Comparison of ENCODE assay signal across 13 cellular contexts in genomic region chr2:170313636-170314348, GRCh38.
DNase-seq lines count a peak whose midpoint lies in the region; ATAC-seq, FAIRE-seq and TF ChIP-seq lines count a peak whose summit lies in the region.
"Had no signal": no experiment of that assay in that cellular context is flagged by ENCODE, and none has a peak within 500 bp of the region (broad histone marks: within the 10 kb centered on the region; RNA-seq: fewer than 3 reads in every experiment).

No MANE protein-coding gene starts in this region.

- FAIRE-seq in K562 (lab: Jason Lieb, UNC): peak; percentile 54
- FAIRE-seq: urothelium cell line had no signal

- no peak for TF ChIP-seq EP300 in K562 (IDR thresholded peaks at IDR 0.05; ENCODE audit: low read length)

- H3K27me3 ChIP-seq in GM23248 (replicated peaks; ENCODE audit: insufficient read depth) (no peaks in the 10 kb centered on the region), K562 (ENCODE audit: control insufficient read depth in 2 of 2, insufficient read depth in 2 of 2, low read length in 2 of 2) (no peaks in the 10 kb centered on the region), neural progenitor cell (no peaks in the 10 kb centered on the region)

- CTCF ChIA-PET in K562 (lab: Yijun Ruan, JAX; ENCODE audit: low intra/inter-chr PET ratio): interaction anchor here (0.6 kb wide), 1 partner anchor 20 kb away, joined by 3 read pairs; no protein-coding TSS in a partner anchor
- CTCF ChIA-PET in WTC11 (lab: Charles Lee): no interaction called here

- H3K9me3 ChIP-seq in GM23248 (ENCODE audit: low read depth) (no peaks in the 10 kb centered on the region), K562 (replicated peaks; ENCODE audit: control insufficient read depth, insufficient read depth, low read depth, low read length) (no peaks in the 10 kb centered on the region), neural progenitor cell (ENCODE audit: low read depth) (no peaks in the 10 kb centered on the region)

- H3K4me3 Mint-ChIP-seq in neural progenitor cell (peak overlapping the region; percentile 44), WTC11 (no peak overlapping the region)
- H3K4me3 Mint-ChIP-seq: CD4-positive, alpha-beta memory T cell had no signal

- ATAC-seq in K562 (peak; percentile 65), WTC11 (no peak)
- ATAC-seq: activated naive CD4-positive, alpha-beta T cell treated with anti-CD3 and anti-CD28 coated beads, Interleukin-2, amount 50 U/mL, for 72 hours; SK-N-SH treated with all-trans-retinoic acid at 6 μM for 48 hours had no signal

- H3K4me1 ChIP-seq in GM23248 (ENCODE audit: insufficient read depth): no peaks in the 10 kb centered on the region
- H3K4me1 ChIP-seq in K562 (replicated peaks in 1 of 2; ENCODE audit: control insufficient read depth in 2 of 2, insufficient read depth in 2 of 2, low read length in 2 of 2): peaks cover 4 to 32% of the 10 kb centered on the region in 2 experiments; a peak in 4 of 5 replicates
- peaks cover 6% of the 10 kb centered on the region for H3K4me1 ChIP-seq in neural progenitor cell

- no peak for TF ChIP-seq POLR2A in K562 (conservative IDR thresholded peaks at IDR 0.05)

- TF ChIP-seq CTCF in K562 (IDR thresholded peaks at IDR 0.05 in 2 of 3, conservative IDR thresholded peaks at IDR 0.05 in 1 of 3; ENCODE audit: insufficient read depth in 2 of 3, low read depth in 1 of 3, low read length in 3 of 3) (no peak), neural progenitor cell (IDR thresholded peaks at IDR 0.05) (no peak), WTC11 (IDR thresholded peaks at IDR 0.05) (no peak)

- H3K4me1 Mint-ChIP-seq in neural progenitor cell: peaks cover 31% of the 10 kb centered on the region
- peaks cover 3% of the 10 kb centered on the region; the same call in 1 of the 2 replicates for H3K4me1 Mint-ChIP-seq in WTC11
- H3K4me1 Mint-ChIP-seq: CD4-positive, alpha-beta memory T cell had no signal

- no peaks in the 10 kb centered on the region for H3F3A ChIP-seq in GM23248 (ENCODE audit: insufficient read depth)
- no peaks in the 10 kb centered on the region for H3F3A ChIP-seq in neural progenitor cell (ENCODE audit: low read depth)

- in situ Hi-C loops in GM23248 (cut with MboI): no loop called here
- in situ Hi-C loops in K562 (cut with MboI): no loop called here

- no TSS peak for BruUV-seq in K562 (replicated peaks; lab: Mats Ljungman, UMichigan)

- H3K4me2 ChIP-seq in GM23248 (ENCODE audit: unreplicated experiment) (no peak overlapping the region), K562 (ENCODE audit: insufficient read depth, low read length) (no peak overlapping the region), neural progenitor cell (no peak overlapping the region)

- H3K9me2 ChIP-seq in GM23248 (ENCODE audit: insufficient read depth): no peaks in the 10 kb centered on the region

- H3K9me1 ChIP-seq in K562 (ENCODE audit: control insufficient read depth, insufficient read depth, low read length): no peaks in the 10 kb centered on the region

- POLR2A ChIA-PET in K562 (lab: Yijun Ruan, JAX): interaction anchor here (0.7 to 1.3 kb wide), 2 partner anchors 10 to 39 kb away, joined by 3 to 4 read pairs; no protein-coding TSS in a partner anchor
- POLR2A ChIA-PET in WTC11 (lab: Charles Lee): no interaction called here

- H3K36me3 Mint-ChIP-seq in neural progenitor cell: no peaks in the 10 kb centered on the region
- peaks cover 6% of the 10 kb centered on the region for H3K36me3 Mint-ChIP-seq in WTC11
- H3K36me3 Mint-ChIP-seq: activated naive CD4-positive, alpha-beta T cell treated with anti-CD3 and anti-CD28 coated beads, Interleukin-2, amount 50 U/mL, for 72 hours; CD4-positive, alpha-beta memory T cell had no signal

- H3K36me3 ChIP-seq in GM23248 (ENCODE audit: low read depth): no peaks in the 10 kb centered on the region
- no peaks in the 10 kb centered on the region for H3K36me3 ChIP-seq in K562 (ENCODE audit: control insufficient read depth, insufficient read depth, low read length)
- no peaks in the 10 kb centered on the region for H3K36me3 ChIP-seq in neural progenitor cell

- no peak for TF ChIP-seq RAD21 in K562 (CRISPR knock-in tag; conservative IDR thresholded peaks at IDR 0.05 in 1 of 2, IDR thresholded peaks at IDR 0.05 in 1 of 2)

- H3K27ac ChIP-seq in GM23248: no peak overlapping the region
- H3K27ac ChIP-seq in K562 (ENCODE audit: extremely low read depth, low read depth, low read length): no peak overlapping the region
- H3K27ac ChIP-seq in neural progenitor cell: no peak overlapping the region

- DNase-seq in GM23248 (peak; percentile 21), NCI-H2107 (lab: John Stamatoyannopoulos, UW) (peak; percentile 24), K562 (ENCODE audit: extremely low read depth in 1 of 4, low spot score in 3 of 4) (peak in 2 of 4 experiments; percentile 29 to 48), neural progenitor cell (ENCODE audit: low spot score) (no peak), AML-193 (lab: John Stamatoyannopoulos, UW) (no peak), WTC11 (ENCODE audit: low spot score) (no peak), NOMO-1 treated with DMSO at 0.1 percent for 48 hours (lab: John Stamatoyannopoulos, UW; ENCODE audit: unreplicated experiment) (no peak), NOMO-1 (lab: John Stamatoyannopoulos, UW; ENCODE audit: unreplicated experiment in 2 of 2) (no peak)
- DNase-seq: activated CD4-positive, alpha-beta T cell treated with anti-CD3 and anti-CD28 coated beads, Interleukin-2, amount 50 U/mL, for 48 hours; CD4-positive, alpha-beta memory T cell had no signal

- peaks cover 7% of the 10 kb centered on the region for H3K9me3 Mint-ChIP-seq in neural progenitor cell
- peaks cover 13% of the 10 kb centered on the region for H3K9me3 Mint-ChIP-seq in WTC11
- H3K9me3 Mint-ChIP-seq: activated naive CD4-positive, alpha-beta T cell treated with anti-CD3 and anti-CD28 coated beads, Interleukin-2, amount 50 U/mL, for 72 hours had no signal

- WGBS in GM23248 (ENCODE audit: low coverage in 1 of 2, low lambda C conversion rate in 2 of 2, missing lambda C conversion rate in 2 of 2), 2 experiments: 52% methylated on average over 6 of the region's 6 CpGs
- WGBS in K562 (ENCODE audit: insufficient coverage, low coverage, missing lambda C conversion rate): 31% methylated on average over 6 of the region's 6 CpGs

- H3K79me2 ChIP-seq in GM23248 (ENCODE audit: insufficient read depth): no peaks in the 10 kb centered on the region
- H3K79me2 ChIP-seq in K562 (ENCODE audit: control insufficient read depth, insufficient read depth, low read length): no peaks in the 10 kb centered on the region
- H3K79me2 ChIP-seq in neural progenitor cell (ENCODE audit: low read depth): no peaks in the 10 kb centered on the region

- H4K20me1 ChIP-seq in GM23248 (ENCODE audit: insufficient read depth): no peaks in the 10 kb centered on the region
- H4K20me1 ChIP-seq in K562 (replicated peaks; ENCODE audit: control insufficient read depth, insufficient read depth, low read length): no peaks in the 10 kb centered on the region
- H4K20me1 ChIP-seq in neural progenitor cell (ENCODE audit: low read depth): no peaks in the 10 kb centered on the region

- no peaks in the 10 kb centered on the region for H3K27me3 Mint-ChIP-seq in neural progenitor cell (ENCODE audit: insufficient read depth, low read depth)
- H3K27me3 Mint-ChIP-seq in WTC11 (ENCODE audit: low read depth): no peaks in the 10 kb centered on the region

- H2AFZ ChIP-seq in GM23248 (no peak overlapping the region), K562 (ENCODE audit: low read depth, low read length) (peak overlapping the region; percentile 9), neural progenitor cell (replicated peaks) (peak overlapping the region; percentile 57)

- H3K9ac ChIP-seq in GM23248: no peak overlapping the region
- H3K9ac ChIP-seq in K562 (ENCODE audit: insufficient read depth in 1 of 2, low read depth in 2 of 2, low read length in 2 of 2): no peak overlapping the region
- H3K9ac ChIP-seq in neural progenitor cell: no peak overlapping the region

- H3K4me3 ChIP-seq in GM23248 (no peak overlapping the region), K562 (no peak overlapping the region), neural progenitor cell (no peak overlapping the region)

- intact Hi-C loops in K562 (cut with micrococcal nuclease): no loop called here

- H3K27ac Mint-ChIP-seq in neural progenitor cell: peak overlapping the region; percentile 86
- no peak overlapping the region for H3K27ac Mint-ChIP-seq in WTC11
- H3K27ac Mint-ChIP-seq: activated naive CD4-positive, alpha-beta T cell treated with anti-CD3 and anti-CD28 coated beads, Interleukin-2, amount 50 U/mL, for 72 hours; CD4-positive, alpha-beta memory T cell had no signal

TF ChIP-seq in K562, 482 proteins besides CTCF, POLR2A, EP300 and RAD21 (continues in another document):
- TF ChIP-seq MYC (IDR thresholded peaks at IDR 0.05; ENCODE audit: low read depth, low read length) (no peak), MYC (CRISPR knock-in tag; IDR thresholded peaks at IDR 0.05; ENCODE audit: borderline replicate concordance, low read depth) (no peak), CBFA2T3 (IDR thresholded peaks at IDR 0.05) (peak; percentile 34; the same call in 1 of the 2 replicates), NUFIP1 (IDR thresholded peaks at IDR 0.05; ENCODE audit: partially characterized antibody) (no peak), FOSL1 (tag; conservative IDR thresholded peaks at IDR 0.05) (peak; percentile 56), L3MBTL2 (IDR thresholded peaks at IDR 0.05) (no peak), TCF7 (IDR thresholded peaks at IDR 0.05; ENCODE audit: borderline replicate concordance) (no peak)

TF ChIP-seq in WTC11, 78 proteins besides CTCF, POLR2A, EP300 and RAD21:
- TF ChIP-seq NFYB (CRISPR knock-in tag; conservative IDR thresholded peaks at IDR 0.05; ENCODE audit: low read depth) (no peak), ETV6 (CRISPR knock-in tag; IDR thresholded peaks at IDR 0.05) (no peak), SMAD3 (CRISPR knock-in tag; IDR thresholded peaks at IDR 0.05; ENCODE audit: borderline replicate concordance) (no peak)

Comparison
In these comparisons a context has a peak if more than half of its experiments do, and no peak if none do; other contexts are left out.
1. DNase-seq: peak in GM23248 (single experiment) and NCI-H2107 (single experiment); none in neural progenitor cell (single experiment), AML-193 (0 of 2), WTC11 (single experiment), NOMO-1 treated with DMSO at 0.1 percent for 48 hours (single experiment) and NOMO-1 (0 of 2).